13 cellular contexts compared by ENCODE assay signal in the genomic region with DNA sequence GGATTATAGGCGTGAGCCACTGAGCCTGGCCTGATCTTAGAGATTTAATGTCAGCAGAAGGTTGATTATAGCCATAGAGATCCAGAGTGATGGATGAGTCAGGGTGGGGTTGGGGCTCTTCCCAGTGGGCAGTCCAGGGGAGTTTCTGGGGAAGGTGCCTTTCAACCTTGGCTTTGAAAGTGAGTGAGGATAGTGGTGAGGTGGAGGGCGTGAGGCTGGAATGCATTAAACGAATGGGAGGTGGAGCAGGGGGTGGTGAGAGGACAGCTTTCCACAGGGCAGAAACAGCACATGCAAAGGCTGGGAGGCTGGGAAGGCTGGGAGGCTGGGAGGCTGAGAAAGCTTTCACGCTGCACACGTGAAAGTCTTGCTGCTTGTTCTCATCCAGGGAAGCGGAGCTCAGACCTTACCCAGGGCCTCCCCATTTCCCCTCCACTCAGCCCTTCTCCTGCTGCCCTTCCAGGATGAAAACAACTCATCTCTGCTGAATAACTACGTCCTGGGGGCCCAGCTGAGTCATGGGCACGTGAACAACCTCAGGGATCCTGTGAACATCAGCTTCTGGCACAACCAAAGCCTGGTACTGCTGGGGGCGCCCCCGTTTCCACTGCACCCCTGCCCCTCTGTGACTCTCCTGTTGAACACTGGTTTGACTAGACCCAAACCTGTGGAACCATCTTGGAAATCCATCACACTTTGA. TPM values are rescaled to one million over a fixed set of nuclear protein-coding genes. Genes with fewer than 3 reads are reported as not detected.
DNase-seq lines count a peak whose midpoint lies in the region; ATAC-seq, FAIRE-seq and TF ChIP-seq lines count a peak whose summit lies in the region.
"Had no signal": no experiment of that assay in that cellular context is flagged by ENCODE, and none has a peak within 500 bp of the region (broad histone marks: within the 10 kb centered on the region; RNA-seq: fewer than 3 reads in every experiment).

No MANE protein-coding gene starts in this region.

- H2BK15ac ChIP-seq in mesendoderm (replicated peaks; ENCODE audit: low read depth) = no peak overlapping the region

- H3K27ac ChIP-seq in mesendoderm (ENCODE audit: low read depth, low read length) = no peak overlapping the region
- no peak overlapping the region for H3K27ac ChIP-seq in colonic mucosa
- H3K27ac ChIP-seq: HL-60 had no signal

- no peak overlapping the region for H2BK5ac ChIP-seq in mesendoderm (ENCODE audit: low read length)

- DNase-seq in COLO829 (ENCODE audit: low spot score) (peak; percentile 19), M059J (ENCODE audit: low read depth) (peak; percentile 80), bronchial epithelial cell (ENCODE audit: low read depth) (peak; percentile 15), mesendoderm (peak; percentile 9), amniotic stem cell (lab: John Stamatoyannopoulos, UW) (no peak), colonic mucosa (no peak), H7 (no peak)
- DNase-seq: OCI-M1; stimulated activated CD4-positive, alpha-beta T cell treated with anti-CD3 and anti-CD28 coated beads, Interleukin-2, amount 100 ng/mL, for 48 hours; stimulated activated naive CD8-positive, alpha-beta T cell treated with anti-CD3 and anti-CD28 coated beads, Interleukin-15, amount 100 ng/mL, for 72 hours had no signal

- no peak for FAIRE-seq in bronchial epithelial cell (lab: Jason Lieb, UNC)

- H3K9ac ChIP-seq in mesendoderm (ENCODE audit: low read length) = no peak overlapping the region
- H3K9ac ChIP-seq in colonic mucosa (ENCODE audit: low read depth in 2 of 2, low read length in 2 of 2) = no peak overlapping the region

- no peaks in the 10 kb centered on the region for H3K79me2 ChIP-seq in mesendoderm (ENCODE audit: control insufficient read depth, insufficient read depth, low read length)

- H3K9me3 ChIP-seq in colonic mucosa = no peaks in the 10 kb centered on the region

- no peak overlapping the region for H2AK5ac ChIP-seq in mesendoderm (ENCODE audit: low read length)

- H3K23ac ChIP-seq in mesendoderm (ENCODE audit: low read length) = no peak overlapping the region

- H3K36me3 ChIP-seq in bronchial epithelial cell (ENCODE audit: control insufficient read depth, insufficient read depth, low read length) (no peaks in the 10 kb centered on the region), mesendoderm (ENCODE audit: control insufficient read depth, insufficient read depth, low read length) (no peaks in the 10 kb centered on the region), colonic mucosa (no peaks in the 10 kb centered on the region), H7 (replicated peaks; ENCODE audit: control insufficient read depth, insufficient read depth, low read length) (peaks cover 1% of the 10 kb centered on the region; the same call in 1 of the 2 replicates)

- H3K56ac ChIP-seq in mesendoderm (ENCODE audit: low read length) = no peak overlapping the region

- no CpG with 5 or more reads among the region's 10 CpGs for WGBS in mesendoderm (ENCODE audit: extremely low coverage, insufficient coverage, low lambda C conversion rate)

- H2BK120ac ChIP-seq in mesendoderm (ENCODE audit: low read depth, low read length) = no peak overlapping the region

- no peak for ATAC-seq in GM18867 (IDR thresholded peaks at IDR 0.05; ENCODE audit: unreplicated experiment)
- ATAC-seq: CD8-positive, alpha-beta T cell; stimulated activated naive CD8-positive, alpha-beta T cell treated with anti-CD3 and anti-CD28 coated beads, Interleukin-15, amount 100 ng/mL, for 72 hours had no signal

- no peak overlapping the region for H3K4ac ChIP-seq in mesendoderm (ENCODE audit: low read depth, low read length)

- no peak overlapping the region for H3K4me3 ChIP-seq in bronchial epithelial cell (ENCODE audit: low read depth, low read length)
- no peak overlapping the region for H3K4me3 ChIP-seq in mesendoderm (ENCODE audit: low read length)
- H3K4me3 ChIP-seq in colonic mucosa = no peak overlapping the region
- H3K4me3 ChIP-seq in H7 (ENCODE audit: insufficient read depth, low read depth, low read length) = no peak overlapping the region

- H4K5ac ChIP-seq in mesendoderm (ENCODE audit: low read length) = no peak overlapping the region

- H3K27me3 ChIP-seq in bronchial epithelial cell (ENCODE audit: control insufficient read depth, insufficient read depth, low read length) (no peaks in the 10 kb centered on the region), mesendoderm (ENCODE audit: insufficient read depth, low read length, poor library complexity) (no peaks in the 10 kb centered on the region), colonic mucosa (no peaks in the 10 kb centered on the region), H7 (ENCODE audit: control insufficient read depth, insufficient read depth, low read length) (peaks cover 1% of the 10 kb centered on the region; the same call in 1 of the 2 replicates)

- no peaks in the 10 kb centered on the region for H3K79me1 ChIP-seq in mesendoderm (ENCODE audit: low read length)

- no peak for TF ChIP-seq CTCF in bronchial epithelial cell (IDR thresholded peaks at IDR 0.05; ENCODE audit: insufficient read depth, low read length, severe bottlenecking)
- TF ChIP-seq CTCF in colonic mucosa (IDR thresholded peaks at IDR 0.05) = no peak

- no peak overlapping the region for H4K8ac ChIP-seq in mesendoderm (ENCODE audit: low read depth, low read length)

- H3K18ac ChIP-seq in mesendoderm (ENCODE audit: low read length) = no peak overlapping the region

- no peak overlapping the region for H3K4me2 ChIP-seq in mesendoderm (ENCODE audit: low read length)

- no peaks in the 10 kb centered on the region for H3K4me1 ChIP-seq in mesendoderm (ENCODE audit: control insufficient read depth, low read depth, low read length)
- no peaks in the 10 kb centered on the region for H3K4me1 ChIP-seq in colonic mucosa

- intact Hi-C loops in colonic mucosa (cut with DNase I) = no loop called here

RNA-seq across cellular contexts. Expression of a gene that starts 22.3 kb away (rescaled TPM):
- total RNA-seq in M059J (2014; rRNA removed; shearing (Covaris generic)) = 0.22 and 0.37 TPM in 2 replicates
- not detected in 2 replicates for total RNA-seq in bronchial epithelial cell
- 2.9 TPM for polyA plus RNA-seq in mesendoderm (2013, experiment 1 of 2)
- 3.0 TPM for polyA plus RNA-seq in mesendoderm (2013, experiment 2 of 2)
- total RNA-seq in colonic mucosa = 1 to 10 TPM; 1.4 to 3.0 TPM
- 6.2 and 6.4 TPM in 2 replicates for total RNA-seq in H7 (2014; rRNA removed; shearing (Covaris generic))

RNA-seq across cellular contexts. Expression of a gene that starts 28.4 kb away (rescaled TPM):
- total RNA-seq in M059J (2014; rRNA removed; shearing (Covaris generic)) = 7.0 and 16.8 TPM in 2 replicates
- 1.5 and 2.1 TPM in 2 replicates for total RNA-seq in bronchial epithelial cell
- 2.0 TPM for polyA plus RNA-seq in mesendoderm (2013, experiment 1 of 2)
- 1.8 TPM for polyA plus RNA-seq in mesendoderm (2013, experiment 2 of 2)
- 1 to 10 TPM; 1.9 to 2.5 TPM for total RNA-seq in colonic mucosa
- total RNA-seq in H7 (2014; rRNA removed; shearing (Covaris generic)) = 9.3 and 10.4 TPM in 2 replicates

Comparison
In these comparisons a context has a peak if more than half of its experiments do, and no peak if none do; other contexts are left out.
1. DNase-seq: peak in COLO829 (single experiment), M059J (single experiment), bronchial epithelial cell (single experiment) and mesendoderm (single experiment); none in amniotic stem cell (single experiment), colonic mucosa (single experiment) and H7 (single experiment).